In genomic region chr4:103786014-103786413, GRCh38 we compare ENCODE assay signal across 8 cellular contexts.
DNase-seq lines count a peak whose midpoint lies in the region; ATAC-seq and TF ChIP-seq lines count a peak whose summit lies in the region.

No MANE protein-coding gene starts in this region.

- H3K9me3 ChIP-seq in NT2/D1 (ENCODE audit: insufficient read depth, low read length) (peaks cover 11% of the 10 kb centered on the region; the same call in 1 of the 2 replicates), fibroblast of lung (ENCODE audit: control insufficient read depth, insufficient read depth, low read depth, low read length) (no peaks in the 10 kb centered on the region), ovary (no peaks in the 10 kb centered on the region)

- no peak overlapping the region for H3K27ac Mint-ChIP-seq in Calu3 (ENCODE audit: unreplicated experiment)

- H3K36me3 Mint-ChIP-seq in Calu3 (ENCODE audit: insufficient read depth, unreplicated experiment) = no peaks in the 10 kb centered on the region

- H3K4me1 Mint-ChIP-seq in Calu3 (ENCODE audit: low read depth, unreplicated experiment) = no peaks in the 10 kb centered on the region

- H3K27ac ChIP-seq in fibroblast of lung (ENCODE audit: insufficient read depth, low read length) = no peak overlapping the region
- no peak overlapping the region for H3K27ac ChIP-seq in ovary

- no peaks in the 10 kb centered on the region for H3K9me3 Mint-ChIP-seq in Calu3 (ENCODE audit: low read depth, unreplicated experiment)

- no peaks in the 10 kb centered on the region for H3K27me3 Mint-ChIP-seq in Calu3 (ENCODE audit: unreplicated experiment)

- no peak overlapping the region for H3K9ac ChIP-seq in NT2/D1 (ENCODE audit: insufficient read length, low read depth)
- H3K9ac ChIP-seq in fibroblast of lung (ENCODE audit: insufficient read depth, low read length) = no peak overlapping the region

- DNase-seq in Calu3 = peak; percentile 2
- peak; percentile 55 for DNase-seq in NT2/D1 (ENCODE audit: low read depth, low spot score)
- peak; percentile 0 to 7 for DNase-seq in fibroblast of lung (ENCODE audit: low read depth in 2 of 2)
- DNase-seq in omental fat pad (ENCODE audit: low spot score) = no peak
- DNase-seq in NCI-H128 (lab: John Stamatoyannopoulos, UW; ENCODE audit: unreplicated experiment) = no peak
- DNase-seq in ovary = no peak

- no peak overlapping the region for H2AFZ ChIP-seq in fibroblast of lung (ENCODE audit: low read length)

- intact Hi-C loops in Calu3 (cut with micrococcal nuclease; ENCODE audit: unreplicated experiment) (loop anchor here (2.0 to 5.0 kb wide), 2 partner anchors 151 to 309 kb away; no protein-coding TSS in a partner anchor), ovary (cut with DNase I) (no loop called here)

- no peak overlapping the region for H3K4me3 Mint-ChIP-seq in Calu3 (ENCODE audit: low read depth, unreplicated experiment)

- no TSS peak for BruUV-seq in Calu3 (replicated peaks; lab: Mats Ljungman, UMichigan)

- CTCF ChIA-PET in Calu3 (lab: Charles Lee) = interaction anchor here (1.2 to 1.3 kb wide), 2 partner anchors 152 to 582 kb away, joined by 3 to 4 read pairs; no protein-coding TSS in a partner anchor

- no peak for TF ChIP-seq EP300 in ovary (IDR thresholded peaks at IDR 0.05)

- ATAC-seq in GM19023 (IDR thresholded peaks at IDR 0.05; ENCODE audit: unreplicated experiment) = peak; percentile 85
- ATAC-seq in HG03066 (IDR thresholded peaks at IDR 0.05; ENCODE audit: low read depth, unreplicated experiment) = peak; percentile 73
- no peak for ATAC-seq in omental fat pad (ENCODE audit: low FRiP score)

- H3K4me1 ChIP-seq in NT2/D1 (ENCODE audit: insufficient read depth, insufficient read length) (no peaks in the 10 kb centered on the region), fibroblast of lung (ENCODE audit: control insufficient read depth, extremely low read depth, insufficient read depth, low read length) (no peaks in the 10 kb centered on the region), ovary (ENCODE audit: insufficient read depth) (no peaks in the 10 kb centered on the region)

- H3K27me3 ChIP-seq in NT2/D1 (ENCODE audit: insufficient read depth, insufficient read length) (no peaks in the 10 kb centered on the region), fibroblast of lung (ENCODE audit: control insufficient read depth, insufficient read depth, low read length) (no peaks in the 10 kb centered on the region), ovary (no peaks in the 10 kb centered on the region)

- no peak for TF ChIP-seq POLR2A in ovary (IDR thresholded peaks at IDR 0.05)

- H3K36me3 ChIP-seq in NT2/D1 (ENCODE audit: insufficient read depth, insufficient read length, low read length) (no peaks in the 10 kb centered on the region), fibroblast of lung (ENCODE audit: control insufficient read depth, insufficient read depth, low read length) (no peaks in the 10 kb centered on the region), ovary (no peaks in the 10 kb centered on the region)

- H3K4me3 ChIP-seq in NT2/D1 (ENCODE audit: insufficient read length, low read depth) (no peak overlapping the region), fibroblast of lung (replicated peaks in 1 of 4; ENCODE audit: control extremely low read depth in 1 of 4, insufficient read depth in 1 of 4, low read depth in 3 of 4, low read length in 4 of 4) (no peak overlapping the region), ovary (no peak overlapping the region)

- H3K79me2 ChIP-seq in fibroblast of lung (ENCODE audit: control insufficient read depth, insufficient read depth, low read length) = no peaks in the 10 kb centered on the region

- H3K4me2 ChIP-seq in fibroblast of lung (ENCODE audit: extremely low read depth, insufficient read depth, low read length) = no peak overlapping the region

- peak; percentile 49 for TF ChIP-seq CTCF in Calu3 (IDR thresholded peaks at IDR 0.05; ENCODE audit: unreplicated experiment)
- peak; percentile 7 to 32 for TF ChIP-seq CTCF in fibroblast of lung (conservative IDR thresholded peaks at IDR 0.05 in 1 of 2, IDR thresholded peaks at IDR 0.05 in 1 of 2; ENCODE audit: low read depth in 1 of 2, low read length in 2 of 2)
- TF ChIP-seq CTCF in omental fat pad (IDR thresholded peaks at IDR 0.05) = no peak
- no peak for TF ChIP-seq CTCF in ovary (IDR thresholded peaks at IDR 0.05)

- 80 to 91% (median 84%) methylated on average over 2 of the region's 2 CpGs for WGBS in ovary, 3 donors

- no peaks in the 10 kb centered on the region for H4K20me1 ChIP-seq in fibroblast of lung (ENCODE audit: control insufficient read depth, extremely low read depth, insufficient read depth, low read length)

Comparison
In these comparisons a context has a peak if more than half of its experiments do, and no peak if none do; other contexts are left out.
1. DNase-seq: peak in Calu3 (single experiment), NT2/D1 (single experiment) and fibroblast of lung (2 of 2); none in omental fat pad (single experiment), NCI-H128 (single experiment) and ovary (0 of 5).
2. CTCF ChIP-seq: peak in Calu3 (single experiment) and fibroblast of lung (2 of 2); none in omental fat pad (0 of 3) and ovary (0 of 3).